Comparison of ENCODE assay signal across 8 cellular contexts in the genomic region with DNA sequence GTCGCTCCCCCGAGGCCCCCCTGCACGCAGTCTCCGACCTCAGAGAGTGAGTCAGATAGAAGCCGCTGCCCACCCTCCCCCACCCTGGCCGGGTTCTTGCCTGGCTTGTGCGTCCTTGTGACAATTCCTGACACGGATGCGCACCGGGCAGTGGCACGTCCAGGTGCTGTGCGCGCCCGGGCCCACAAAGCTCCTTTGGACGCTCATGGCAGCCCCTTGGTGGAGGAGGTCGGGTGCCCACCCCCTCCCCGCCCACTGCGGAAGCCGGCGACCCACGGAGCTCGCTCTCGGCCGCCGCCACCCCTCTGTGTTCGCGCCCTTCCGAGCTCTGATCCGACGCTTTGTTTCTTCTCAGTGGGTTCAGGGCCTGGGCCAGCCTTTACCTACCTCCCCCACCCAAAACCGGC. TPM values are rescaled to one million over a fixed set of nuclear protein-coding genes. Genes with fewer than 3 reads are reported as not detected.
A peak's percentile ranks its signal among the peaks of the same experiment; 100 is the strongest.
DNase-seq lines count a peak whose midpoint lies in the region; ATAC-seq, FAIRE-seq and TF ChIP-seq lines count a peak whose summit lies in the region.

No MANE protein-coding gene starts in this region.

- no peaks in the 10 kb centered on the region for H3K36me3 ChIP-seq in bronchial epithelial cell (ENCODE audit: control insufficient read depth, insufficient read depth, low read length)
- no peaks in the 10 kb centered on the region for H3K36me3 ChIP-seq in skeletal muscle tissue (ENCODE audit: control insufficient read depth in 3 of 3, insufficient read depth in 3 of 3, low read length in 3 of 3)

- H3K4me3 ChIP-seq in bronchial epithelial cell (ENCODE audit: low read depth, low read length) = peak overlapping the region; percentile 59
- H3K4me3 ChIP-seq in skeletal muscle tissue (ENCODE audit: low read length in 3 of 3) = peak overlapping the region; percentile 58 to 71 (median 62)

- in situ Hi-C loops in ACHN (cut with HindIII; ENCODE audit: low pct_ligation_motif_present, low pct_unique_long_range_greater_than_20kb, low sequenced_read_pairs) = no loop called here
- in situ Hi-C loops in GM13977 (cut with MboI; ENCODE audit: low pct_unique_long_range_greater_than_20kb, low sequenced_read_pairs, unreplicated experiment) = no loop called here

- peak; percentile 95 for DNase-seq in ACHN
- peak; percentile 47 for DNase-seq in GM13977 (ENCODE audit: low spot score)
- DNase-seq in RCC 7860 (ENCODE audit: low spot score) = peak; percentile 86
- DNase-seq in bronchial epithelial cell (ENCODE audit: low read depth) = peak; percentile 76
- DNase-seq in iPS-NIHi11 (ENCODE audit: low spot score) = peak; percentile 33
- DNase-seq in UCSD-AML1 (lab: John Stamatoyannopoulos, UW; ENCODE audit: unreplicated experiment) = no peak

- no peak for FAIRE-seq in RCC 7860 (lab: Jason Lieb, UNC)
- FAIRE-seq in bronchial epithelial cell (lab: Jason Lieb, UNC) = no peak

- ATAC-seq in GM18858 (IDR thresholded peaks at IDR 0.05; ENCODE audit: unreplicated experiment) = no peak

- H3K27me3 ChIP-seq in bronchial epithelial cell (ENCODE audit: control insufficient read depth, insufficient read depth, low read length) (no peaks in the 10 kb centered on the region), skeletal muscle tissue (ENCODE audit: control insufficient read depth in 3 of 3, insufficient read depth in 3 of 3, low read length in 3 of 3) (peaks cover 14 to 70% (median 59%) of the 10 kb centered on the region in 3 donors)

- no peaks in the 10 kb centered on the region for H3K9me3 ChIP-seq in skeletal muscle tissue (ENCODE audit: control insufficient read depth in 3 of 3, low read length in 3 of 3)

- H3K4me1 ChIP-seq in skeletal muscle tissue (ENCODE audit: control insufficient read depth in 3 of 3, insufficient read depth in 3 of 3, low read length in 3 of 3) = peaks cover 28 to 51% (median 29%) of the 10 kb centered on the region in 3 donors

- H3K9ac ChIP-seq in skeletal muscle tissue (ENCODE audit: low read depth in 1 of 3, low read length in 3 of 3) = peak overlapping the region; percentile 8 to 73 (median 70)

- H3K27ac ChIP-seq in skeletal muscle tissue (ENCODE audit: low read depth, low read length) = peak overlapping the region; percentile 90

- TF ChIP-seq CTCF in GM13977 (IDR thresholded peaks at IDR 0.05; ENCODE audit: extremely low read depth, insufficient read depth, missing control alignments) = no peak
- TF ChIP-seq CTCF in bronchial epithelial cell (IDR thresholded peaks at IDR 0.05; ENCODE audit: insufficient read depth, low read length, severe bottlenecking) = no peak

RNA-seq across cellular contexts. Expression of a gene that starts 0.7 kb away (rescaled TPM):
- total RNA-seq in bronchial epithelial cell = 23.7 and 24.5 TPM in 2 replicates
- total RNA-seq in skeletal muscle tissue = 18.3 TPM

RNA-seq across cellular contexts. Expression of a gene that starts 3.8 kb away (rescaled TPM):
- total RNA-seq in bronchial epithelial cell (1.6 and 4.1 TPM in 2 replicates), skeletal muscle tissue (0.52 TPM)

RNA-seq across cellular contexts. Expression of a gene that starts 26.1 kb away (rescaled TPM):
- total RNA-seq in bronchial epithelial cell (62.9 and 80.6 TPM in 2 replicates), skeletal muscle tissue (22.4 TPM)

RNA-seq across cellular contexts. Expression of a gene that starts 49.1 kb away (rescaled TPM):
- 69.5 and 140 TPM in 2 replicates for total RNA-seq in bronchial epithelial cell
- 121 TPM for total RNA-seq in skeletal muscle tissue
